Comparison of ENCODE assay signal across 9 cellular contexts in the genomic region with DNA sequence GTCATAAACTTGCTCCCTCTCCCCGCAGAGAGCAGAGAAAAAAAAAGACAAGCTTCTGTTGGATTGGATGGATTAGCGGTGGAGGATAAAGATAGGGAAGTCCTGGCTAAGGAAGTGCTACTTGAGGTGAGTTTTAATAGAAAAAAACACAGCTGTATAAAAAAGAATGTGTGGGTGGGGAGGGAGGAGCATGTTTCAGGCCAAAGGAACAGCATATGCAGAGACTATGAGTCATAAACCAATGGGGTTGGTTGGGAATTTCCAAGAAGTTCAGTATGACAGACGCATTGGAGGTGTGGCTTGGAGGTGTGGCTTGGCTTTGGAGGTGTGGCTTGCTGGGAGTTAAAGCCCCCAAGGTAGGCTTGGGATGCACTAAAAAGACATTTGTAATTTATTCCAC.
DNase-seq lines count a peak whose midpoint lies in the region; ATAC-seq and TF ChIP-seq lines count a peak whose summit lies in the region.
"Had no signal": no experiment of that assay in that cellular context is flagged by ENCODE, and none has a peak within 500 bp of the region (broad histone marks: within the 10 kb centered on the region; RNA-seq: fewer than 3 reads in every experiment).

No MANE protein-coding gene starts in this region.

- peak; percentile 92 for DNase-seq in A172 (ENCODE audit: low spot score)
- DNase-seq in activated B cell treated with CpG ODN at 0.5 μM for 24 hours, result peak; percentile 20
- peak; percentile 43 for DNase-seq in hepatocyte (ENCODE audit: low spot score)
- no peak for DNase-seq in effector CD4-positive, alpha-beta T cell
- DNase-seq in middle frontal gyrus (ENCODE audit: extremely low spot score, low spot score), result no peak
- no peak for DNase-seq in stomach

- H2AFZ ChIP-seq in hepatocyte, result no peak overlapping the region

- TF ChIP-seq EP300 in stomach (IDR thresholded peaks at IDR 0.05), result no peak

- H3K27ac Mint-ChIP-seq in activated B cell treated with CpG ODN at 0.5 μM for 24 hours, result no peak overlapping the region
- H3K27ac Mint-ChIP-seq: activated naive CD8-positive, alpha-beta T cell had no signal

- POLR2A ChIA-PET in activated B cell treated with CpG ODN at 0.5 μM for 24 hours (lab: Charles Lee), result no interaction called here

- H3K4me3 Mint-ChIP-seq in activated B cell treated with CpG ODN at 0.5 μM for 24 hours, result no peak overlapping the region
- H3K4me3 Mint-ChIP-seq: activated naive CD8-positive, alpha-beta T cell had no signal

- no peaks in the 10 kb centered on the region for H3K9me3 ChIP-seq in hepatocyte (ENCODE audit: low read depth)
- no peaks in the 10 kb centered on the region for H3K9me3 ChIP-seq in stomach

- no peaks in the 10 kb centered on the region for H3K36me3 Mint-ChIP-seq in activated B cell treated with CpG ODN at 0.5 μM for 24 hours (ENCODE audit: low read depth)
- H3K36me3 Mint-ChIP-seq: activated naive CD8-positive, alpha-beta T cell had no signal

- no peaks in the 10 kb centered on the region for H3K9me2 ChIP-seq in hepatocyte (replicated peaks; ENCODE audit: insufficient read depth)

- H3K36me3 ChIP-seq in hepatocyte (replicated peaks; ENCODE audit: insufficient read depth, low read depth), result no peaks in the 10 kb centered on the region
- H3K36me3 ChIP-seq in stomach, result no peaks in the 10 kb centered on the region

- 65% methylated on average over 3 of the region's 3 CpGs for WGBS in hepatocyte (ENCODE audit: low lambda C conversion rate, missing lambda C conversion rate)
- 51 to 63% (median 58%) methylated on average over 3 of the region's 3 CpGs for WGBS in stomach, 5 donors

- no peak overlapping the region for H3K4me3 ChIP-seq in hepatocyte
- H3K4me3 ChIP-seq in stomach, result no peak overlapping the region

- no peak for TF ChIP-seq CTCF in activated B cell treated with CpG ODN at 0.5 μM for 24 hours (IDR thresholded peaks at IDR 0.05)
- TF ChIP-seq CTCF in hepatocyte (IDR thresholded peaks at IDR 0.05; ENCODE audit: poor library complexity), result no peak
- no peak for TF ChIP-seq CTCF in stomach (IDR thresholded peaks at IDR 0.05)

- H3K27me3 ChIP-seq in hepatocyte (no peaks in the 10 kb centered on the region), stomach (no peaks in the 10 kb centered on the region)

- H3K4me2 ChIP-seq in hepatocyte, result no peak overlapping the region

- H3K79me2 ChIP-seq in hepatocyte, result no peaks in the 10 kb centered on the region

- ATAC-seq in GM19328 (IDR thresholded peaks at IDR 0.05; ENCODE audit: unreplicated experiment), result peak; percentile 87
- peak; percentile 68 for ATAC-seq in HG03175 (IDR thresholded peaks at IDR 0.05; ENCODE audit: unreplicated experiment)
- ATAC-seq in activated B cell treated with CpG ODN at 0.5 μM for 24 hours (ENCODE audit: low read depth), result peak; percentile 96

- CTCF ChIA-PET in activated B cell treated with CpG ODN at 0.5 μM for 24 hours (lab: Charles Lee), result no interaction called here

- H3K27ac ChIP-seq in hepatocyte (no peak overlapping the region), stomach (no peak overlapping the region)

- no peaks in the 10 kb centered on the region for H4K20me1 ChIP-seq in hepatocyte (ENCODE audit: insufficient read depth, poor library complexity, severe bottlenecking)

- no peaks in the 10 kb centered on the region for H3K4me1 ChIP-seq in hepatocyte (ENCODE audit: insufficient read depth)
- H3K4me1 ChIP-seq in stomach, result no peaks in the 10 kb centered on the region

- peaks cover 2% of the 10 kb centered on the region for H3K27me3 Mint-ChIP-seq in activated B cell treated with CpG ODN at 0.5 μM for 24 hours

- peaks cover 8% of the 10 kb centered on the region for H3K4me1 Mint-ChIP-seq in activated B cell treated with CpG ODN at 0.5 μM for 24 hours

- H3K9me3 Mint-ChIP-seq in activated B cell treated with CpG ODN at 0.5 μM for 24 hours, result no peaks in the 10 kb centered on the region

- intact Hi-C loops in activated B cell treated with CpG ODN at 0.5 μM for 24 hours (cut with micrococcal nuclease), result loop anchor here (2.0 kb wide), 1 partner anchor 102 kb away; no protein-coding TSS in a partner anchor
- intact Hi-C loops in stomach (cut with DNase I; ENCODE audit: low total_unique reads), result no loop called here

- TF ChIP-seq POLR2A in stomach (IDR thresholded peaks at IDR 0.05), result no peak

Comparison
In these comparisons a context has a peak if more than half of its experiments do, and no peak if none do; other contexts are left out.
1. DNase-seq: peak in A172 (single experiment), activated B cell treated with CpG ODN at 0.5 μM for 24 hours (single experiment) and hepatocyte (single experiment); none in effector CD4-positive, alpha-beta T cell (single experiment), middle frontal gyrus (single experiment) and stomach (single experiment).
2. Peak in every context shown above with its lines, with median percentiles within 50 percentile points of each other: ATAC-seq.